Comparison of ENCODE assay signal across 1 cellular context in genomic region chr9:136142416-136142800, GRCh38.
TF ChIP-seq lines count a peak whose summit lies in the region.

No MANE protein-coding gene starts in this region.

TF ChIP-seq in H1, 55 proteins besides CTCF, POLR2A, EP300 and RAD21:
- TF ChIP-seq JUN (IDR thresholded peaks at IDR 0.05; ENCODE audit: low read depth, low read length) (no peak), POU5F1 (IDR thresholded peaks at IDR 0.05; ENCODE audit: low read depth, low read length) (no peak), HDAC6 (IDR thresholded peaks at IDR 0.05; ENCODE audit: low read depth, low read length) (no peak), RBBP5 (IDR thresholded peaks at IDR 0.05; ENCODE audit: borderline replicate concordance, low read depth, low read length) (no peak), SIX5 (IDR thresholded peaks at IDR 0.05; ENCODE audit: low read depth, low read length) (no peak), SAP30 (IDR thresholded peaks at IDR 0.05; ENCODE audit: insufficient read depth, insufficient replicate concordance, low read length) (no peak), TAF1 (IDR thresholded peaks at IDR 0.05; ENCODE audit: low read depth, low read length) (no peak), KDM4A (IDR thresholded peaks at IDR 0.05; ENCODE audit: low read depth, low read length, severe bottlenecking) (no peak), EZH2 (IDR thresholded peaks at IDR 0.05; ENCODE audit: low read depth, low read length, severe bottlenecking) (peak; percentile 21), BRCA1 (IDR thresholded peaks at IDR 0.05; ENCODE audit: low read depth, low read length) (no peak), TBP (IDR thresholded peaks at IDR 0.05; ENCODE audit: low read depth, low read length) (no peak), RNF2 (IDR thresholded peaks at IDR 0.05; ENCODE audit: borderline replicate concordance, low read depth, low read length, missing control alignments, poor library complexity, severe bottlenecking) (no peak), EGR1 (IDR thresholded peaks at IDR 0.05; ENCODE audit: borderline replicate concordance, low read depth, low read length) (0 out of 2 replicates have a peak, but pooled peaks have one; percentile 23), SUZ12 (IDR thresholded peaks at IDR 0.05; ENCODE audit: low read length) (0 out of 2 replicates have a peak, but pooled peaks have one; percentile 26), SP1 (IDR thresholded peaks at IDR 0.05; ENCODE audit: low read depth, low read length) (no peak)
- TF ChIP-seq, protein P1, sequence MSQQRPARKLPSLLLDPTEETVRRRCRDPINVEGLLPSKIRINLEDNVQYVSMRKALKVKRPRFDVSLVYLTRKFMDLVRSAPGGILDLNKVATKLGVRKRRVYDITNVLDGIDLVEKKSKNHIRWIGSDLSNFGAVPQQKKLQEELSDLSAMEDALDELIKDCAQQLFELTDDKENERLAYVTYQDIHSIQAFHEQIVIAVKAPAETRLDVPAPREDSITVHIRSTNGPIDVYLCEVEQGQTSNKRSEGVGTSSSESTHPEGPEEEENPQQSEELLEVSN (IDR thresholded peaks at IDR 0.05), result no peak
